8 cellular contexts compared by ENCODE assay signal in the genomic region with DNA sequence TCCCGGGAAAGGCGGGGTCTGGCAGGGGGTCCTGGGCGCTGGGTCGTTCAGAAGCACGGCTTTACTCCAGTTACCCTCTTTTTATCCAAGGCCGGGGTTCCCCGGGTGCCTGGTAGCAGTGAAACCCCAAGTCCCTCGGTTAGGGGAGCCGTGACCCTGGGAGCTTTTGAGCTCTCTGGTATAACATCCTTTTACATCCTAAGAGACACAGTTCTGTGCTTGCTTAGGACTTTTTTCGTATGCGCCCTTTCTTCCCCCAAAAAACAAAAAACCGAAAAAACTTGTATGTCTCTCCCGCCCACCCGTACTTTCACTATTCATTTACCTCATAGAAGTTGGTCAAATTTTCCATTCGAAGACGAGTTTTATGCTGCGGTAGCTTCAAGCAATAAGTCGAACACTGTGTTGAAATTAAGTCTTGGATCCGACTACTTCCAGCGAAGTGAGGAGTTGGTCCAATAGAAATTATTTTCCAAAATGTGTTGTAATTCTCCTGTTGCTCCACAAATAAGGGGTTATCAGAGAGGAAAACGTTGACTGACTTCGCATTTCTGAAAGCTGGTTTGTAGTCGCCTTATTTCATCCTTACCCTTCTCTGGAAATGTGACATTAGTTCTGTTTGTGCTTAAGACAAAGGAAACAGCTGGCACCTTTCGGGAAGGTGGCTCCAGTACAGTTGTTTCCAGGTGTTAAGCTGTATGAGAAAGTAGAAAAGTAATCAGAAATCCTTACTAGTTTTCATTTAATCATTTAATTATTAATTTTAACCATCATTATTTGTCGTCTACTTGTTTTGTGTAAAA. TPM values are rescaled to one million over a fixed set of nuclear protein-coding genes. Genes with fewer than 3 reads are reported as not detected.
DNase-seq lines count a peak whose midpoint lies in the region; ATAC-seq and TF ChIP-seq lines count a peak whose summit lies in the region.

No MANE protein-coding gene starts in this region.

- CTCF ChIA-PET in activated CD4-positive, alpha-beta memory T cell treated with anti-CD3 and anti-CD28 coated beads, Interleukin-2, amount 10 ng/mL, durations not matched to agents 7 days and 5 days (lab: Charles Lee) = interaction anchor here (0.7 to 2.1 kb wide), 12 partner anchors 10 to 657 kb away, joined by 3 to 21 read pairs (median 4); no protein-coding TSS in a partner anchor

- DNase-seq in NCI-H146 (lab: John Stamatoyannopoulos, UW) (peak; percentile 9), NCI-H146 treated with DMSO at 0.1 percent for 48 hours (lab: John Stamatoyannopoulos, UW; ENCODE audit: unreplicated experiment) (no peak), HFFc6 (peak; percentile 21), NAMALWA (ENCODE audit: low spot score) (peak; percentile 88), fibroblast of lung (ENCODE audit: low read depth in 2 of 2) (peak; percentile 73 to 82), neural crest cell (ENCODE audit: low read depth, low spot score) (no peak), upper lobe of right lung (no peak)
- DNase-seq in activated CD4-positive, alpha-beta memory T cell treated with anti-CD3 and anti-CD28 coated beads, Interleukin-2, amount 10 ng/mL, durations not matched to agents 7 days and 5 days = peak; percentile 57

- ATAC-seq in upper lobe of right lung = no peak

- H3K27me3 ChIP-seq in fibroblast of lung (ENCODE audit: control insufficient read depth, insufficient read depth, low read length) (no peaks in the 10 kb centered on the region), upper lobe of right lung (no peaks in the 10 kb centered on the region)

- no peaks in the 10 kb centered on the region for H4K20me1 ChIP-seq in fibroblast of lung (ENCODE audit: control insufficient read depth, extremely low read depth, insufficient read depth, low read length)

- peaks cover 16% of the 10 kb centered on the region for H3K79me2 ChIP-seq in fibroblast of lung (ENCODE audit: control insufficient read depth, insufficient read depth, low read length)

- TF ChIP-seq CTCF in HFFc6 (IDR thresholded peaks at IDR 0.05) = no peak
- TF ChIP-seq CTCF in fibroblast of lung (conservative IDR thresholded peaks at IDR 0.05 in 1 of 2, IDR thresholded peaks at IDR 0.05 in 1 of 2; ENCODE audit: low read depth in 1 of 2, low read length in 2 of 2) = no peak
- TF ChIP-seq CTCF in neural crest cell (conservative IDR thresholded peaks at IDR 0.05) = no peak
- TF ChIP-seq CTCF in upper lobe of right lung (IDR thresholded peaks at IDR 0.05) = no peak

- H3K4me1 ChIP-seq in fibroblast of lung (ENCODE audit: control insufficient read depth, extremely low read depth, insufficient read depth, low read length) (peaks cover 3% of the 10 kb centered on the region), upper lobe of right lung (peaks cover 26% of the 10 kb centered on the region)

- H3K4me1 Mint-ChIP-seq in HFFc6 (ENCODE audit: low read depth) = peaks cover 13% of the 10 kb centered on the region
- H3K4me1 Mint-ChIP-seq in activated CD4-positive, alpha-beta memory T cell treated with anti-CD3 and anti-CD28 coated beads, Interleukin-2, amount 10 ng/mL, durations not matched to agents 7 days and 5 days = peaks cover 39% of the 10 kb centered on the region
- peaks cover 10% of the 10 kb centered on the region for H3K4me1 Mint-ChIP-seq in neural crest cell

- peak overlapping the region; percentile 89 for H3K27ac ChIP-seq in fibroblast of lung (ENCODE audit: insufficient read depth, low read length)
- peak overlapping the region; percentile 95 for H3K27ac ChIP-seq in upper lobe of right lung

- H2AFZ ChIP-seq in fibroblast of lung (ENCODE audit: low read length) = peak overlapping the region; percentile 37

- H3K27ac Mint-ChIP-seq in HFFc6 (peak overlapping the region; percentile 19), neural crest cell (ENCODE audit: unreplicated experiment) (no peak overlapping the region)
- H3K27ac Mint-ChIP-seq in activated CD4-positive, alpha-beta memory T cell treated with anti-CD3 and anti-CD28 coated beads, Interleukin-2, amount 10 ng/mL, durations not matched to agents 7 days and 5 days = peak overlapping the region; percentile 66

- H3K27me3 Mint-ChIP-seq in HFFc6 (ENCODE audit: insufficient read depth) (peaks cover 16% of the 10 kb centered on the region), neural crest cell (ENCODE audit: low read depth) (peaks cover 71% of the 10 kb centered on the region)
- H3K27me3 Mint-ChIP-seq in activated CD4-positive, alpha-beta memory T cell treated with anti-CD3 and anti-CD28 coated beads, Interleukin-2, amount 10 ng/mL, durations not matched to agents 7 days and 5 days = no peaks in the 10 kb centered on the region

- H3K36me3 Mint-ChIP-seq in HFFc6 (ENCODE audit: low read depth) (no peaks in the 10 kb centered on the region), neural crest cell (ENCODE audit: low read depth) (no peaks in the 10 kb centered on the region)
- peaks cover 19% of the 10 kb centered on the region for H3K36me3 Mint-ChIP-seq in activated CD4-positive, alpha-beta memory T cell treated with anti-CD3 and anti-CD28 coated beads, Interleukin-2, amount 10 ng/mL, durations not matched to agents 7 days and 5 days (ENCODE audit: low read depth)

- H3K36me3 ChIP-seq in fibroblast of lung (ENCODE audit: control insufficient read depth, insufficient read depth, low read length) = no peaks in the 10 kb centered on the region
- H3K36me3 ChIP-seq in upper lobe of right lung = no peaks in the 10 kb centered on the region

- H3K9ac ChIP-seq in fibroblast of lung (ENCODE audit: insufficient read depth, low read length) = peak overlapping the region; percentile 71

- POLR2A ChIA-PET in activated CD4-positive, alpha-beta memory T cell treated with anti-CD3 and anti-CD28 coated beads, Interleukin-2, amount 10 ng/mL, durations not matched to agents 7 days and 5 days (lab: Charles Lee) = interaction anchor here (0.7 to 2.1 kb wide), 21 partner anchors 9 to 559 kb away, joined by 3 to 41 read pairs (median 4); no protein-coding TSS in a partner anchor

- H3K4me3 ChIP-seq in fibroblast of lung (replicated peaks in 1 of 4; ENCODE audit: control extremely low read depth in 1 of 4, insufficient read depth in 1 of 4, low read depth in 3 of 4, low read length in 4 of 4) (peak overlapping the region; percentile 55 to 87 (median 84)), upper lobe of right lung (peak overlapping the region; percentile 94)

- H3K9me3 ChIP-seq in fibroblast of lung (ENCODE audit: control insufficient read depth, insufficient read depth, low read depth, low read length) (no peaks in the 10 kb centered on the region), upper lobe of right lung (no peaks in the 10 kb centered on the region)

- peak overlapping the region; percentile 77 for H3K4me2 ChIP-seq in fibroblast of lung (ENCODE audit: extremely low read depth, insufficient read depth, low read length)

- H3K9me3 Mint-ChIP-seq in HFFc6 (no peaks in the 10 kb centered on the region), neural crest cell (no peaks in the 10 kb centered on the region)
- no peaks in the 10 kb centered on the region for H3K9me3 Mint-ChIP-seq in activated CD4-positive, alpha-beta memory T cell treated with anti-CD3 and anti-CD28 coated beads, Interleukin-2, amount 10 ng/mL, durations not matched to agents 7 days and 5 days

- H3K4me3 Mint-ChIP-seq in HFFc6 = peak overlapping the region; percentile 87
- peak overlapping the region; percentile 73 for H3K4me3 Mint-ChIP-seq in activated CD4-positive, alpha-beta memory T cell treated with anti-CD3 and anti-CD28 coated beads, Interleukin-2, amount 10 ng/mL, durations not matched to agents 7 days and 5 days
- H3K4me3 Mint-ChIP-seq in neural crest cell = peak overlapping the region; percentile 88

- intact Hi-C loops in upper lobe of right lung (cut with DNase I) = no loop called here

RNA-seq across cellular contexts. Expression of a gene that starts 0.8 kb away (rescaled TPM):
- under 1 TPM; 0.12 to 0.64 (median 0.16) TPM for total RNA-seq in HFFc6 (2021; fragmentation: NEBNext Ultra II Directional; extraction: Animal tissue kit (Norgen Biotek cat#: 25700))
- 10 to 100 TPM; 21.6 to 22.0 TPM for total RNA-seq in activated CD4-positive, alpha-beta memory T cell treated with anti-CD3 and anti-CD28 coated beads, Interleukin-2, amount 10 ng/mL, durations not matched to agents 7 days and 5 days
- total RNA-seq in fibroblast of lung (90.9 and 120 TPM in 2 replicates), neural crest cell (3.0 and 3.3 TPM in 2 replicates), upper lobe of right lung (74.0 TPM)
- 39.5 and 48.2 TPM in 2 replicates for polyA plus RNA-seq in fibroblast of lung
- 26.8 and 32.6 TPM in 2 replicates for polyA plus RNA-seq in fibroblast of lung (2012)
- 3.8 and 5.5 TPM in 2 replicates for polyA minus RNA-seq in fibroblast of lung (ENCODE audit: low replicate concordance)

Comparison
In these comparisons a context has a peak if more than half of its experiments do, and no peak if none do; other contexts are left out.
1. DNase-seq: peak in NCI-H146 (single experiment), HFFc6 (single experiment), NAMALWA (single experiment), activated CD4-positive, alpha-beta memory T cell treated with anti-CD3 and anti-CD28 coated beads, Interleukin-2, amount 10 ng/mL, durations not matched to agents 7 days and 5 days (single experiment) and fibroblast of lung (2 of 2); none in NCI-H146 treated with DMSO at 0.1 percent for 48 hours (single experiment), neural crest cell (single experiment) and upper lobe of right lung (single experiment).
2. Peak in every context shown above with its lines, with median percentiles within 50 percentile points of each other: H3K4me3 Mint-ChIP-seq.